In the genomic region with DNA sequence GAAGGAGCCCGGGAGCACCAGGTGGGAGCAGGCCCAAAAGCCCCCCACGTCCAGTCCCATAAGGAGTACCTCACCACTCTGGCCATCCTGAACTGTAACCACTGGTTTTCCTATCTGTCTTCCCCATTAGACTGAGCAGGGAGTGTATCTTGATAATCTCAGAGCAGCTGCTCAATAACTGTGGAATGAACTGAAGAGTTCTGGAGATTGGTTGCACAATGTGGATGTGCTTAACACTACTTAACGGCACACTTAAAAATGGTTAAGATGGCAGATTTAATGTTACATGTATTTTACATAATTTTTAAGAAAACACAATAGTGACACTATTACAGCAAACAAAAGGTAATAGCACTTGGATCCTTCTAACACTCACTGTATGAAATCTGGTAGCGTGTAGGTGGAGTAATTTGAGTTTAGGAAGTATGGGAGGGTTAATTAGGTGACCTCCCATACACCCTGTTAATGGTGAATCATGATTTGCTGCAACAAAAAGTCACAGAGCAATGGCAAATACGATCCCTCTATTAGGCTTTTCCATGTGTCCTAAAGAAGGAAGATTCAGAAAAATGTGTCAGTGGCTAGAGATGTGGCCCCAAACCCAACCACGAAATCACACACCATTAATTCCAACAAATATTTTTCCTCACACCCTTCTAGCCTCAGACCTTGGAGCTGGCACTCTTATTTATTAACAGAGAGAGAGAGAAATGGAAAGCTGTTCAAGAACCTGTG, we compare ENCODE assay signal across 1 cellular context.
TF ChIP-seq lines count a peak whose summit lies in the region.

No MANE protein-coding gene starts in this region.

TF ChIP-seq in K562, 482 proteins besides CTCF, POLR2A, EP300 and RAD21 (continued from another document):
- TF ChIP-seq HIVEP1 (CRISPR knock-in tag; IDR thresholded peaks at IDR 0.05), result no peak
